Comparison of ENCODE assay signal across 15 cellular contexts in the genomic region with DNA sequence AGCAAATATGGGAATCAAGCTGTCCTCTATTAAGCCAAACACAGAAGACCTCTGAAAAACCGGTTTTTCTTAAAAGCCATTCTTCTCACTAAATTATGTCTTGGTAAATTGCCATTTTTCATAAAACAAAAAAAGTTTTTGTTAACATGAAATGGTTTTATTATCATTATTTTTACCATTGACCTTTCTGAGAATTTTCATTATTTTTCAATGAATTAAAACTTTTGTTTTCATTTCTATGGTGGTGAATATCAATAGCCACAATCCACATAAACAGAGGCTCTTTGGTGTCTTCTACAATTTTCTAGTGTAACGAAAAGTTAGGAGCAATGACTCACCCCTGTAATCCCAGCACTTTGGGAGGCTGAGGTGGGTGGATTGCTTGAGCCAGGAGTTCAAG. TPM values are rescaled to one million over a fixed set of nuclear protein-coding genes. Genes with fewer than 3 reads are reported as not detected.
DNase-seq lines count a peak whose midpoint lies in the region; ATAC-seq and TF ChIP-seq lines count a peak whose summit lies in the region.
"Had no signal": no experiment of that assay in that cellular context is flagged by ENCODE, and none has a peak within 500 bp of the region (broad histone marks: within the 10 kb centered on the region; RNA-seq: fewer than 3 reads in every experiment).

No MANE protein-coding gene starts in this region.

- no peaks in the 10 kb centered on the region for H3K9me3 Mint-ChIP-seq in T-helper 1 cell treated with Interleukin-12 subunit alpha and Interleukin-12 subunit beta and Interleukin-4 antibody, amounts not matched to agents 30 μg/mL and 1 μg/mL, for 36 hours
- H3K9me3 Mint-ChIP-seq in IgD-negative memory B cell (no peaks in the 10 kb centered on the region), neural crest cell (no peaks in the 10 kb centered on the region)
- H3K9me3 Mint-ChIP-seq in activated naive CD8-positive, alpha-beta T cell treated with anti-CD3 and anti-CD28 coated beads, Interleukin-2, amount 50 U/mL, for 24 hours, result no peaks in the 10 kb centered on the region
- H3K9me3 Mint-ChIP-seq: activated naive CD4-positive, alpha-beta T cell treated with anti-CD3 and anti-CD28 coated beads, Interleukin-2, amount 50 U/mL, for 72 hours had no signal

- H3K4me1 Mint-ChIP-seq in T-helper 1 cell treated with Interleukin-12 subunit alpha and Interleukin-12 subunit beta and Interleukin-4 antibody, amounts not matched to agents 30 μg/mL and 1 μg/mL, for 36 hours (ENCODE audit: low read depth), result peaks cover 21% of the 10 kb centered on the region
- H3K4me1 Mint-ChIP-seq in IgD-negative memory B cell, result peaks cover 10 to 21% (median 14%) of the 10 kb centered on the region in 3 donors
- peaks cover 40% of the 10 kb centered on the region for H3K4me1 Mint-ChIP-seq in activated naive CD8-positive, alpha-beta T cell treated with anti-CD3 and anti-CD28 coated beads, Interleukin-2, amount 50 U/mL, for 24 hours
- H3K4me1 Mint-ChIP-seq in neural crest cell, result peaks cover 20% of the 10 kb centered on the region

- H3K4me3 Mint-ChIP-seq in T-helper 1 cell treated with Interleukin-12 subunit alpha and Interleukin-12 subunit beta and Interleukin-4 antibody, amounts not matched to agents 30 μg/mL and 1 μg/mL, for 36 hours, result peak overlapping the region; percentile 93
- H3K4me3 Mint-ChIP-seq in IgD-negative memory B cell, result peak overlapping the region in 3 of 4 donors; percentile 60 to 87 (median 75)
- peak overlapping the region; percentile 97 for H3K4me3 Mint-ChIP-seq in activated naive CD8-positive, alpha-beta T cell treated with anti-CD3 and anti-CD28 coated beads, Interleukin-2, amount 50 U/mL, for 24 hours
- H3K4me3 Mint-ChIP-seq in neural crest cell, result peak overlapping the region; percentile 80

- H3K27me3 Mint-ChIP-seq in T-helper 1 cell treated with Interleukin-12 subunit alpha and Interleukin-12 subunit beta and Interleukin-4 antibody, amounts not matched to agents 30 μg/mL and 1 μg/mL, for 36 hours (ENCODE audit: low read depth), result no peaks in the 10 kb centered on the region
- no peaks in the 10 kb centered on the region for H3K27me3 Mint-ChIP-seq in IgD-negative memory B cell
- H3K27me3 Mint-ChIP-seq in activated naive CD8-positive, alpha-beta T cell treated with anti-CD3 and anti-CD28 coated beads, Interleukin-2, amount 50 U/mL, for 24 hours, result peaks cover 3% of the 10 kb centered on the region
- peaks cover 7% of the 10 kb centered on the region for H3K27me3 Mint-ChIP-seq in neural crest cell (ENCODE audit: low read depth)

- H3K36me3 Mint-ChIP-seq in T-helper 1 cell treated with Interleukin-12 subunit alpha and Interleukin-12 subunit beta and Interleukin-4 antibody, amounts not matched to agents 30 μg/mL and 1 μg/mL, for 36 hours (ENCODE audit: low read depth), result peaks cover 5% of the 10 kb centered on the region
- H3K36me3 Mint-ChIP-seq in IgD-negative memory B cell, result peaks cover 1% of the 10 kb centered on the region
- peaks cover 21% of the 10 kb centered on the region for H3K36me3 Mint-ChIP-seq in activated naive CD8-positive, alpha-beta T cell treated with anti-CD3 and anti-CD28 coated beads, Interleukin-2, amount 50 U/mL, for 24 hours (ENCODE audit: low read depth)
- H3K36me3 Mint-ChIP-seq in neural crest cell (ENCODE audit: low read depth), result no peaks in the 10 kb centered on the region

- TF ChIP-seq CTCF in neural crest cell (conservative IDR thresholded peaks at IDR 0.05), result no peak

- DNase-seq in T-helper 1 cell, result no peak
- no peak for DNase-seq in activated naive CD8-positive, alpha-beta T cell treated with anti-CD3 and anti-CD28 coated beads, Interleukin-2, amount 50 U/mL, for 24 hours
- no peak for DNase-seq in neural crest cell (ENCODE audit: low read depth, low spot score)
- no peak for DNase-seq in activated CD8-positive, alpha-beta memory T cell treated with anti-CD3 and anti-CD28 coated beads for 24 hours
- DNase-seq: activated CD4-positive, alpha-beta T cell treated with anti-CD3 and anti-CD28 coated beads for 48 hours; cerebellar nuclear complex; left colon; MV-4-11; NCI-H345 had no signal

- ATAC-seq in activated naive CD8-positive, alpha-beta T cell treated with anti-CD3 and anti-CD28 coated beads, Interleukin-2, amount 50 U/mL, for 24 hours, result no peak
- no peak for ATAC-seq in HG03097 (IDR thresholded peaks at IDR 0.05; ENCODE audit: low FRiP score, unreplicated experiment)
- no peak for ATAC-seq in GM18519 (IDR thresholded peaks at IDR 0.05; ENCODE audit: low FRiP score, unreplicated experiment)
- ATAC-seq: activated naive CD4-positive, alpha-beta T cell treated with anti-CD3 and anti-CD28 coated beads, Interleukin-2, amount 50 U/mL, for 72 hours; left colon; Panc1 had no signal

- peak overlapping the region; percentile 68 for H3K27ac Mint-ChIP-seq in T-helper 1 cell treated with Interleukin-12 subunit alpha and Interleukin-12 subunit beta and Interleukin-4 antibody, amounts not matched to agents 30 μg/mL and 1 μg/mL, for 36 hours
- H3K27ac Mint-ChIP-seq in IgD-negative memory B cell (no peak overlapping the region), neural crest cell (ENCODE audit: unreplicated experiment) (no peak overlapping the region)
- H3K27ac Mint-ChIP-seq in activated naive CD8-positive, alpha-beta T cell treated with anti-CD3 and anti-CD28 coated beads, Interleukin-2, amount 50 U/mL, for 24 hours, result no peak overlapping the region

RNA-seq across cellular contexts. Expression of gene SF3B5, which starts 2.1 kb away (rescaled TPM):
- polyA plus RNA-seq in IgD-negative memory B cell, result 378 TPM
- total RNA-seq in neural crest cell, result 161 and 164 TPM in 2 replicates

RNA-seq across cellular contexts. Expression of gene STX11, which starts 57.1 kb away (rescaled TPM):
- 11.5 TPM for polyA plus RNA-seq in IgD-negative memory B cell
- total RNA-seq in neural crest cell, result not detected in 2 replicates
